Comparison of ENCODE assay signal across 14 cellular contexts in genomic region chr6:85574932-85575598, GRCh38. TPM values are rescaled to one million over a fixed set of nuclear protein-coding genes. Genes with fewer than 3 reads are reported as not detected.
DNase-seq lines count a peak whose midpoint lies in the region; ATAC-seq, FAIRE-seq and TF ChIP-seq lines count a peak whose summit lies in the region.
"Had no signal": no experiment of that assay in that cellular context is flagged by ENCODE, and none has a peak within 500 bp of the region (broad histone marks: within the 10 kb centered on the region; RNA-seq: fewer than 3 reads in every experiment).

No MANE protein-coding gene starts in this region.

- TF ChIP-seq POLR2A in adrenal gland (IDR thresholded peaks at IDR 0.05) = no peak

- TF ChIP-seq CTCF in VCaP (conservative IDR thresholded peaks at IDR 0.05) (no peak), dorsolateral prefrontal cortex (IDR thresholded peaks at IDR 0.05 in 54 of 56, conservative IDR thresholded peaks at IDR 0.05 in 2 of 56; ENCODE audit: low read depth in 1 of 56, partially characterized antibody in 56 of 56) (no peak), adrenal gland (IDR thresholded peaks at IDR 0.05) (no peak)

- H3K9me3 Mint-ChIP-seq in activated T-cell treated with anti-CD3 and anti-CD28 coated beads, Interleukin-2, amount 50 U/mL, for 72 hours = no peaks in the 10 kb centered on the region
- H3K9me3 Mint-ChIP-seq: activated CD4-positive, alpha-beta T cell treated with anti-CD3 and anti-CD28 coated beads, Interleukin-2, amount 10 ng/mL, durations not matched to agents 24 days and 14 days; activated naive CD4-positive, alpha-beta T cell treated with anti-CD3 and anti-CD28 coated beads, Interleukin-2, amount 50 U/mL, for 72 hours had no signal

- H3K36me3 Mint-ChIP-seq in activated T-cell treated with anti-CD3 and anti-CD28 coated beads, Interleukin-2, amount 50 U/mL, for 72 hours (ENCODE audit: insufficient read depth in 2 of 2) = peaks cover 0 to 11% of the 10 kb centered on the region in 2 donors

- DNase-seq in A172 (ENCODE audit: low spot score) = peak; percentile 16
- no peak for DNase-seq in GM19239 (ENCODE audit: insufficient read length, low spot score)
- peak; percentile 58 for DNase-seq in hepatic stellate cell (ENCODE audit: low spot score)
- DNase-seq in dorsolateral prefrontal cortex = no peak
- DNase-seq in adrenal gland = no peak
- DNase-seq in activated T-cell treated with anti-CD3 and anti-CD28 coated beads, Interleukin-2, amount 50 U/mL, for 72 hours = no peak
- no peak for DNase-seq in NCI-H510A treated with DMSO at 0.1 percent for 48 hours (lab: John Stamatoyannopoulos, UW)
- DNase-seq: activated CD4-positive, alpha-beta T cell treated with anti-CD3 and anti-CD28 coated beads, Interleukin-2, amount 10 ng/mL, durations not matched to agents 24 days and 14 days; KG1; left cardiac atrium; NCI-H446 treated with DMSO at 0.1 percent for 48 hours had no signal

- no peak overlapping the region for H3K4me3 Mint-ChIP-seq in activated T-cell treated with anti-CD3 and anti-CD28 coated beads, Interleukin-2, amount 50 U/mL, for 72 hours
- H3K4me3 Mint-ChIP-seq: activated CD4-positive, alpha-beta T cell treated with anti-CD3 and anti-CD28 coated beads, Interleukin-2, amount 10 ng/mL, durations not matched to agents 24 days and 14 days had no signal

- peak; percentile 14 for FAIRE-seq in GM19239 (lab: Jason Lieb, UNC)

- no peak overlapping the region for H3K4me3 ChIP-seq in dorsolateral prefrontal cortex
- no peak overlapping the region for H3K4me3 ChIP-seq in adrenal gland

- H3K9me3 ChIP-seq in adrenal gland (replicated peaks in 1 of 3) = no peaks in the 10 kb centered on the region

- H3K27ac ChIP-seq in VCaP (peak overlapping the region; percentile 28), dorsolateral prefrontal cortex (no peak overlapping the region), adrenal gland (no peak overlapping the region)

- H3K36me3 ChIP-seq in adrenal gland (replicated peaks in 1 of 2) = no peaks in the 10 kb centered on the region

- intact Hi-C loops in dorsolateral prefrontal cortex (cut with DNase I) (no loop called here), adrenal gland (cut with DNase I) (no loop called here)

- H3K4me1 Mint-ChIP-seq in activated T-cell treated with anti-CD3 and anti-CD28 coated beads, Interleukin-2, amount 50 U/mL, for 72 hours (ENCODE audit: low read depth) = peaks cover 4% of the 10 kb centered on the region

- H3K27ac Mint-ChIP-seq in activated T-cell treated with anti-CD3 and anti-CD28 coated beads, Interleukin-2, amount 50 U/mL, for 72 hours = no peak overlapping the region
- H3K27ac Mint-ChIP-seq: activated CD4-positive, alpha-beta T cell treated with anti-CD3 and anti-CD28 coated beads, Interleukin-2, amount 10 ng/mL, durations not matched to agents 24 days and 14 days; activated naive CD4-positive, alpha-beta T cell treated with anti-CD3 and anti-CD28 coated beads, Interleukin-2, amount 50 U/mL, for 72 hours; progenitor cell of endocrine pancreas had no signal

- no peak for ATAC-seq in activated T-cell treated with anti-CD3 and anti-CD28 coated beads, Interleukin-2, amount 50 U/mL, for 72 hours (replicated peaks in 1 of 2)
- ATAC-seq: activated naive CD4-positive, alpha-beta T cell treated with anti-CD3 and anti-CD28 coated beads, Interleukin-2, amount 50 U/mL, for 72 hours; left cardiac atrium had no signal

- no peaks in the 10 kb centered on the region for H3K27me3 ChIP-seq in dorsolateral prefrontal cortex
- no peaks in the 10 kb centered on the region for H3K27me3 ChIP-seq in adrenal gland

- H3K4me1 ChIP-seq in adrenal gland (replicated peaks in 1 of 2) = peaks cover 6 to 26% of the 10 kb centered on the region in 2 donors

- no peaks in the 10 kb centered on the region for H3K27me3 Mint-ChIP-seq in activated T-cell treated with anti-CD3 and anti-CD28 coated beads, Interleukin-2, amount 50 U/mL, for 72 hours (ENCODE audit: low read depth)
- H3K27me3 Mint-ChIP-seq: activated CD4-positive, alpha-beta T cell treated with anti-CD3 and anti-CD28 coated beads, Interleukin-2, amount 10 ng/mL, durations not matched to agents 24 days and 14 days; progenitor cell of endocrine pancreas had no signal

RNA-seq across cellular contexts. Expression of gene SNX14, which starts 18.6 kb away (rescaled TPM):
- total RNA-seq in A172 (2014; rRNA removed; shearing (Covaris generic)) = 84.2 and 99.9 TPM in 2 replicates
- 100 to 1,000 TPM in 46 of 120 experiments, 10 to 100 TPM in 74; 64.2 to 128 (median 96.7) TPM for total RNA-seq in dorsolateral prefrontal cortex
- 100 to 1,000 TPM in 2 of 8 donors, 10 to 100 TPM in 6; 60.0 to 141 (median 78.2) TPM for total RNA-seq in adrenal gland
- polyA plus RNA-seq in adrenal gland = 100 to 1,000 TPM in 2 of 3 donors, 10 to 100 TPM in 1; 86.6 to 192 (median 105) TPM
- total RNA-seq in activated T-cell treated with anti-CD3 and anti-CD28 coated beads, Interleukin-2, amount 50 U/mL, for 72 hours = 10 to 100 TPM; 50.6 to 61.7 TPM

Comparison
In these comparisons a context has a peak if more than half of its experiments do, and no peak if none do; other contexts are left out.
1. DNase-seq: peak in A172 (single experiment) and hepatic stellate cell (single experiment); none in GM19239 (single experiment), dorsolateral prefrontal cortex (0 of 10), adrenal gland (0 of 7), activated T-cell treated with anti-CD3 and anti-CD28 coated beads, Interleukin-2, amount 50 U/mL, for 72 hours (0 of 2) and NCI-H510A treated with DMSO at 0.1 percent for 48 hours (single experiment).